ENCODE assay signal across 2 cellular contexts in genomic region chr12:49092816-49093406, GRCh38.
A peak's percentile ranks its signal among the peaks of the same experiment; 100 is the strongest.
TF ChIP-seq lines count a peak whose summit lies in the region.

No MANE protein-coding gene starts in this region.

TF ChIP-seq in GM23338, 12 proteins besides CTCF, POLR2A, EP300 and RAD21:
- TF ChIP-seq ZNF462 (CRISPR knock-in tag; IDR thresholded peaks at IDR 0.05) = no peak
- no peak for TF ChIP-seq STAT1 (IDR thresholded peaks at IDR 0.05; ENCODE audit: unreplicated experiment)
- TF ChIP-seq ETS1 (IDR thresholded peaks at IDR 0.05) = no peak
- TF ChIP-seq REST (IDR thresholded peaks at IDR 0.05; ENCODE audit: unreplicated experiment) = no peak

TF ChIP-seq in K562, 482 proteins besides CTCF, POLR2A, EP300 and RAD21:
- TF ChIP-seq U2AF1 (optimal IDR thresholded peaks at IDR 0.05; ENCODE audit: low read depth, low read length) (no peak), GTF2B (IDR thresholded peaks at IDR 0.05; ENCODE audit: extremely low read depth, insufficient read length) (no peak), ATF2 (CRISPR knock-in tag; IDR thresholded peaks at IDR 0.05) (no peak), NFYB (IDR thresholded peaks at IDR 0.05; ENCODE audit: extremely low read depth, insufficient read length) (no peak), RBM17 (IDR thresholded peaks at IDR 0.05; ENCODE audit: borderline replicate concordance, low read depth, low read length) (no peak), TBL1XR1 (IDR thresholded peaks at IDR 0.05; ENCODE audit: low read length in 2 of 2) (no peak), ETV6 (IDR thresholded peaks at IDR 0.05; ENCODE audit: borderline replicate concordance in 1 of 2, low read depth in 2 of 2, low read length in 1 of 2) (no peak), ETV6 (CRISPR knock-in tag; IDR thresholded peaks at IDR 0.05; ENCODE audit: borderline replicate concordance) (no peak), NR2C2 (CRISPR knock-in tag; IDR thresholded peaks at IDR 0.05) (no peak), NR2C2 (tag; IDR thresholded peaks at IDR 0.05) (0 out of 2 replicates have a peak, but pooled peaks have one; percentile 1), ZNF444 (CRISPR knock-in tag; IDR thresholded peaks at IDR 0.05) (0 out of 2 replicates have a peak, but pooled peaks have one; percentile 57), TFAP4 (CRISPR knock-in tag; IDR thresholded peaks at IDR 0.05; ENCODE audit: borderline replicate concordance) (no peak), KDM1A (IDR thresholded peaks at IDR 0.05) (0 out of 4 replicates have a peak, but pooled peaks of 1 of the 2 experiments have one; percentile 8), GATAD2A (IDR thresholded peaks at IDR 0.05) (0 out of 2 replicates have a peak, but pooled peaks have one; percentile 38), CHD4 (IDR thresholded peaks at IDR 0.05; ENCODE audit: insufficient read depth, insufficient replicate concordance, low read depth, low read length, poor library complexity, severe bottlenecking) (no peak), VEZF1 (CRISPR knock-in tag; IDR thresholded peaks at IDR 0.05) (no peak), E2F5 (CRISPR knock-in tag; IDR thresholded peaks at IDR 0.05) (no peak), ZNF449 (CRISPR knock-in tag; IDR thresholded peaks at IDR 0.05) (no peak), ZNF589 (CRISPR knock-in tag; IDR thresholded peaks at IDR 0.05; ENCODE audit: low read depth) (0 out of 2 replicates have a peak, but pooled peaks have one; percentile 7), ILF3 (IDR thresholded peaks at IDR 0.05; ENCODE audit: borderline replicate concordance) (no peak), SFPQ (IDR thresholded peaks at IDR 0.05; ENCODE audit: low read depth, low read length) (no peak), UBTF (IDR thresholded peaks at IDR 0.05; ENCODE audit: borderline replicate concordance in 1 of 2, low read depth in 2 of 2, low read length in 2 of 2) (no peak), ZNF707 (CRISPR knock-in tag; conservative IDR thresholded peaks at IDR 0.05) (no peak), ZFP30 (CRISPR knock-in tag; IDR thresholded peaks at IDR 0.05; ENCODE audit: borderline replicate concordance) (no peak), BRD4 (IDR thresholded peaks at IDR 0.05) (no peak)
